In the genomic region with DNA sequence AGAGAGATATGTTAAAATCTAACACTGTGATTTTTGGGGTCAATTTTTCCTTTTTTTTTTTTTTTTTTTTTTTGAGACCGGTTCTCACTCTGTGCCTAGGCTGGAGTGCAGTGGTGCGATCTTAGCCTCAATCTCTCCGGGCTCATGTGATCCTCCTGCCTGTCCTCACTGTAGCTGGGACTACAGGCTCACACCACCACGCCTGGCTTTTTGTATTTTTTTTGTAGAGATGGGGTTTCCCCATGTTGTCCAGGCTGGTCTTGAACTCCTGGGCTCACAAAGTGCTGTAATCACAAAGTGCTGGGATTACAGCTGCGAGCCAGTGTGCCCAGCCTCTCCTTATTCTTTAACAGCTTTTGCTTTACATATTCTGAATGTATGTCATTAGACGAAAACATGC, we compare ENCODE assay signal across 1 cellular context.
TF ChIP-seq lines count a peak whose summit lies in the region.

No MANE protein-coding gene starts in this region.

TF ChIP-seq in GM12878, 131 proteins besides CTCF, POLR2A, EP300 and RAD21 (continued from another document):
- TF ChIP-seq, protein P1, sequence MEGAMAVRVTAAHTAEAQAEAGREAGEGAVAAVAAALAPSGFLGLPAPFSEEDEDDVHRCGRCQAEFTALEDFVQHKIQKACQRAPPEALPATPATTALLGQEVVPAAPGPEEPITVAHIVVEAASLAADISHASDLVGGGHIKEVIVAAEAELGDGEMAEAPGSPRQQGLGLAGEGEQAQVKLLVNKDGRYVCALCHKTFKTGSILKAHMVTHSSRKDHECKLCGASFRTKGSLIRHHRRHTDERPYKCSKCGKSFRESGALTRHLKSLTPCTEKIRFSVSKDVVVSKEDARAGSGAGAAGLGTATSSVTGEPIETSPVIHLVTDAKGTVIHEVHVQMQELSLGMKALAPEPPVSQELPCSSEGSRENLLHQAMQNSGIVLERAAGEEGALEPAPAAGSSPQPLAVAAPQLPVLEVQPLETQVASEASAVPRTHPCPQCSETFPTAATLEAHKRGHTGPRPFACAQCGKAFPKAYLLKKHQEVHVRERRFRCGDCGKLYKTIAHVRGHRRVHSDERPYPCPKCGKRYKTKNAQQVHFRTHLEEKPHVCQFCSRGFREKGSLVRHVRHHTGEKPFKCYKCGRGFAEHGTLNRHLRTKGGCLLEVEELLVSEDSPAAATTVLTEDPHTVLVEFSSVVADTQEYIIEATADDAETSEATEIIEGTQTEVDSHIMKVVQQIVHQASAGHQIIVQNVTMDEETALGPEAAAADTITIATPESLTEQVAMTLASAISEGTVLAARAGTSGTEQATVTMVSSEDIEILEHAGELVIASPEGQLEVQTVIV (IDR thresholded peaks at IDR 0.05; ENCODE audit: borderline replicate concordance, partially characterized antibody) = no peak
- TF ChIP-seq ZNF24 (IDR thresholded peaks at IDR 0.05) (peak; percentile 54; the same call in 1 of the 2 replicates), MAX (IDR thresholded peaks at IDR 0.05; ENCODE audit: low read depth, low read length) (no peak), CBFB (IDR thresholded peaks at IDR 0.05; ENCODE audit: low read depth) (no peak), RCOR1 (conservative IDR thresholded peaks at IDR 0.05; ENCODE audit: low read depth, low read length) (no peak), EZH2 (IDR thresholded peaks at IDR 0.05; ENCODE audit: borderline replicate concordance, control insufficient read depth, low read depth, low read length) (no peak), IKZF1 (conservative IDR thresholded peaks at IDR 0.05) (no peak), ATF7 (IDR thresholded peaks at IDR 0.05; ENCODE audit: low read depth) (no peak), ZNF384 (IDR thresholded peaks at IDR 0.05; ENCODE audit: borderline replicate concordance, low read depth, low read length) (peak; percentile 71), NFYA (IDR thresholded peaks at IDR 0.05; ENCODE audit: borderline replicate concordance, low read depth, low read length) (no peak), FOS (IDR thresholded peaks at IDR 0.05; ENCODE audit: borderline replicate concordance, extremely low read depth, insufficient read length) (no peak), HDGF (IDR thresholded peaks at IDR 0.05) (no peak), CUX1 (IDR thresholded peaks at IDR 0.05; ENCODE audit: insufficient replicate concordance, low read depth, low read length) (no peak), CHD4 (IDR thresholded peaks at IDR 0.05) (no peak), TAF1 (IDR thresholded peaks at IDR 0.05; ENCODE audit: borderline replicate concordance, low read depth, low read length) (0 out of 2 replicates have a peak, but pooled peaks have one; percentile 46), BHLHE40 (IDR thresholded peaks at IDR 0.05; ENCODE audit: borderline replicate concordance in 1 of 2, low read depth in 2 of 2, low read length in 1 of 2) (peak in 1 of 2 experiments; percentile 10; a peak in 1 of 4 replicates), POLR2AphosphoS5 (IDR thresholded peaks at IDR 0.05; ENCODE audit: low read length) (peak; percentile 11; the same call in 1 of the 2 replicates), PRDM15 (CRISPR knock-in tag; IDR thresholded peaks at IDR 0.05) (no peak), CBX3 (IDR thresholded peaks at IDR 0.05; ENCODE audit: borderline replicate concordance, low read depth) (no peak)
- TF ChIP-seq, protein P2, sequence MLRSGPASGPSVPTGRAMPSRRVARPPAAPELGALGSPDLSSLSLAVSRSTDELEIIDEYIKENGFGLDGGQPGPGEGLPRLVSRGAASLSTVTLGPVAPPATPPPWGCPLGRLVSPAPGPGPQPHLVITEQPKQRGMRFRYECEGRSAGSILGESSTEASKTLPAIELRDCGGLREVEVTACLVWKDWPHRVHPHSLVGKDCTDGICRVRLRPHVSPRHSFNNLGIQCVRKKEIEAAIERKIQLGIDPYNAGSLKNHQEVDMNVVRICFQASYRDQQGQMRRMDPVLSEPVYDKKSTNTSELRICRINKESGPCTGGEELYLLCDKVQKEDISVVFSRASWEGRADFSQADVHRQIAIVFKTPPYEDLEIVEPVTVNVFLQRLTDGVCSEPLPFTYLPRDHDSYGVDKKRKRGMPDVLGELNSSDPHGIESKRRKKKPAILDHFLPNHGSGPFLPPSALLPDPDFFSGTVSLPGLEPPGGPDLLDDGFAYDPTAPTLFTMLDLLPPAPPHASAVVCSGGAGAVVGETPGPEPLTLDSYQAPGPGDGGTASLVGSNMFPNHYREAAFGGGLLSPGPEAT (IDR thresholded peaks at IDR 0.05; ENCODE audit: low read depth) = no peak
- TF ChIP-seq, protein P3, sequence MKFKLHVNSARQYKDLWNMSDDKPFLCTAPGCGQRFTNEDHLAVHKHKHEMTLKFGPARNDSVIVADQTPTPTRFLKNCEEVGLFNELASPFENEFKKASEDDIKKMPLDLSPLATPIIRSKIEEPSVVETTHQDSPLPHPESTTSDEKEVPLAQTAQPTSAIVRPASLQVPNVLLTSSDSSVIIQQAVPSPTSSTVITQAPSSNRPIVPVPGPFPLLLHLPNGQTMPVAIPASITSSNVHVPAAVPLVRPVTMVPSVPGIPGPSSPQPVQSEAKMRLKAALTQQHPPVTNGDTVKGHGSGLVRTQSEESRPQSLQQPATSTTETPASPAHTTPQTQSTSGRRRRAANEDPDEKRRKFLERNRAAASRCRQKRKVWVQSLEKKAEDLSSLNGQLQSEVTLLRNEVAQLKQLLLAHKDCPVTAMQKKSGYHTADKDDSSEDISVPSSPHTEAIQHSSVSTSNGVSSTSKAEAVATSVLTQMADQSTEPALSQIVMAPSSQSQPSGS (IDR thresholded peaks at IDR 0.05; ENCODE audit: low read length) = no peak
- TF ChIP-seq, protein P4, sequence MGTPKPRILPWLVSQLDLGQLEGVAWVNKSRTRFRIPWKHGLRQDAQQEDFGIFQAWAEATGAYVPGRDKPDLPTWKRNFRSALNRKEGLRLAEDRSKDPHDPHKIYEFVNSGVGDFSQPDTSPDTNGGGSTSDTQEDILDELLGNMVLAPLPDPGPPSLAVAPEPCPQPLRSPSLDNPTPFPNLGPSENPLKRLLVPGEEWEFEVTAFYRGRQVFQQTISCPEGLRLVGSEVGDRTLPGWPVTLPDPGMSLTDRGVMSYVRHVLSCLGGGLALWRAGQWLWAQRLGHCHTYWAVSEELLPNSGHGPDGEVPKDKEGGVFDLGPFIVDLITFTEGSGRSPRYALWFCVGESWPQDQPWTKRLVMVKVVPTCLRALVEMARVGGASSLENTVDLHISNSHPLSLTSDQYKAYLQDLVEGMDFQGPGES (IDR thresholded peaks at IDR 0.05) = no peak
- TF ChIP-seq, protein P5, sequence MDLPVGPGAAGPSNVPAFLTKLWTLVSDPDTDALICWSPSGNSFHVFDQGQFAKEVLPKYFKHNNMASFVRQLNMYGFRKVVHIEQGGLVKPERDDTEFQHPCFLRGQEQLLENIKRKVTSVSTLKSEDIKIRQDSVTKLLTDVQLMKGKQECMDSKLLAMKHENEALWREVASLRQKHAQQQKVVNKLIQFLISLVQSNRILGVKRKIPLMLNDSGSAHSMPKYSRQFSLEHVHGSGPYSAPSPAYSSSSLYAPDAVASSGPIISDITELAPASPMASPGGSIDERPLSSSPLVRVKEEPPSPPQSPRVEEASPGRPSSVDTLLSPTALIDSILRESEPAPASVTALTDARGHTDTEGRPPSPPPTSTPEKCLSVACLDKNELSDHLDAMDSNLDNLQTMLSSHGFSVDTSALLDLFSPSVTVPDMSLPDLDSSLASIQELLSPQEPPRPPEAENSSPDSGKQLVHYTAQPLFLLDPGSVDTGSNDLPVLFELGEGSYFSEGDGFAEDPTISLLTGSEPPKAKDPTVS (IDR thresholded peaks at IDR 0.05; ENCODE audit: low read depth, low read length) = no peak
- TF ChIP-seq, protein P6, sequence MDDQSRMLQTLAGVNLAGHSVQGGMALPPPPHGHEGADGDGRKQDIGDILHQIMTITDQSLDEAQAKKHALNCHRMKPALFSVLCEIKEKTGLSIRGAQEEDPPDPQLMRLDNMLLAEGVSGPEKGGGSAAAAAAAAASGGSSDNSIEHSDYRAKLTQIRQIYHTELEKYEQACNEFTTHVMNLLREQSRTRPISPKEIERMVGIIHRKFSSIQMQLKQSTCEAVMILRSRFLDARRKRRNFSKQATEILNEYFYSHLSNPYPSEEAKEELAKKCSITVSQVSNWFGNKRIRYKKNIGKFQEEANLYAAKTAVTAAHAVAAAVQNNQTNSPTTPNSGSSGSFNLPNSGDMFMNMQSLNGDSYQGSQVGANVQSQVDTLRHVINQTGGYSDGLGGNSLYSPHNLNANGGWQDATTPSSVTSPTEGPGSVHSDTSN (IDR thresholded peaks at IDR 0.05; ENCODE audit: insufficient replicate concordance, low read depth, low read length) = no peak
